1 cellular context compared by ENCODE assay signal in the genomic region with DNA sequence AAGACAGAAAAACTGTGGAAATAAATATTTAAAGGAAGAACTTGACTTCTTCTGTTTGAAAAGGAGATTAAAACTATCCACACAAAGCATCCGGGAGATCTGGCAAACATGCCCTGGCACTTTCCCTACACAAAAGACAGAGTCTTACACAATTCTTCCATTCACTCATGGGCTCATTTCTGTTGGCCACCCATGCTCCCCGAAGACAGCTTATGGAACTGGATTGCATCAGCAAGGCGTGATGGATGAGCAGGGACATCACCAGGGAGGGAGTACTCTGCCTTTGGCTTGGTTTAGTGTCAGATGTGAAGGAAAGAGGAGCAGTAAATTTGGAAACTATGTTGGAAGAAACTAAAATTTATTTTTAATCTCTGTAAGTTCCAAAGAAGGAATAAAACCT.
TF ChIP-seq lines count a peak whose summit lies in the region.

No MANE protein-coding gene starts in this region.

TF ChIP-seq in WTC11, 78 proteins besides CTCF, POLR2A, EP300 and RAD21 (continued from another document):
- TF ChIP-seq STAT6 (CRISPR knock-in tag; conservative IDR thresholded peaks at IDR 0.05; ENCODE audit: low read depth) (no peak), NR2C2 (CRISPR knock-in tag; IDR thresholded peaks at IDR 0.05) (no peak)
TF ChIP-seq in WTC11: peak in this region for 0.
